8 cellular contexts compared by ENCODE assay signal in the genomic region with DNA sequence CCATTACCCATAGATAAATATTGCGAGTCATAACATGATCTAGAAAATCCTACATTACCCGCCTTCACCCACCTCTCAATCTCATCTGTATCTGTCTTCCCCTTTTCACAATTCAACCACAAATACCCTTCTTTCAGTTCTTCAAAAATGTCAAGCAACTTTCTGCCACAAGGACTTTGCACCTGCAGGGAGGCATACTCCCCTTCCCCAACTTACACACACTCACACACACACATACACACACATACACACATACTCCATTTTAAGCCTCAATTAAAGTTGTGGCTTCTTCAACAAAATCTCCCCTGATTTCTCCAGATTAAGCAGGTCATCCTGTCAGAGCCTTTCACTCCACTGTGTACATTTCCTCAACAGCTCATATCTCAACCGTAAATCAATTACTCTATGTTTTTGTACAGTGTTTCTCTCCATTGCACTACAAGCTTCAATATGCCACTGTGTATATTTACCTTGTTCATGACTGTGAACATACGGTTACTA.
DNase-seq lines count a peak whose midpoint lies in the region; ATAC-seq lines count a peak whose summit lies in the region.
"Had no signal": no experiment of that assay in that cellular context is flagged by ENCODE, and none has a peak within 500 bp of the region (broad histone marks: within the 10 kb centered on the region; RNA-seq: fewer than 3 reads in every experiment).

No MANE protein-coding gene starts in this region.

- DNase-seq in KBM-7 (peak; percentile 28), pons (ENCODE audit: low spot score) (peak; percentile 12), NCI-H2227 (lab: John Stamatoyannopoulos, UW; ENCODE audit: unreplicated experiment) (no peak), DMS79 treated with DMSO at 0.1 percent for 48 hours (lab: John Stamatoyannopoulos, UW) (no peak)
- no peak for DNase-seq in activated CD8-positive, alpha-beta memory T cell treated with anti-CD3 and anti-CD28 coated beads, Interleukin-2, amount 50 U/mL, for 48 hours
- DNase-seq: MG63 had no signal

- ATAC-seq in GM19025 (IDR thresholded peaks at IDR 0.05; ENCODE audit: low read depth, unreplicated experiment) (peak; percentile 78), HG02642 (IDR thresholded peaks at IDR 0.05; ENCODE audit: poor library complexity, unreplicated experiment) (peak; percentile 85)

- in situ Hi-C loops in KBM-7 (cut with MboI; ENCODE audit: low pct_unique_long_range_greater_than_20kb, low sequenced_read_pairs) = no loop called here

Comparison
In these comparisons a context has a peak if more than half of its experiments do, and no peak if none do; other contexts are left out.
1. DNase-seq: peak in KBM-7 (single experiment) and pons (single experiment); none in activated CD8-positive, alpha-beta memory T cell treated with anti-CD3 and anti-CD28 coated beads, Interleukin-2, amount 50 U/mL, for 48 hours (single experiment), NCI-H2227 (single experiment) and DMS79 treated with DMSO at 0.1 percent for 48 hours (single experiment).